In the genomic region with DNA sequence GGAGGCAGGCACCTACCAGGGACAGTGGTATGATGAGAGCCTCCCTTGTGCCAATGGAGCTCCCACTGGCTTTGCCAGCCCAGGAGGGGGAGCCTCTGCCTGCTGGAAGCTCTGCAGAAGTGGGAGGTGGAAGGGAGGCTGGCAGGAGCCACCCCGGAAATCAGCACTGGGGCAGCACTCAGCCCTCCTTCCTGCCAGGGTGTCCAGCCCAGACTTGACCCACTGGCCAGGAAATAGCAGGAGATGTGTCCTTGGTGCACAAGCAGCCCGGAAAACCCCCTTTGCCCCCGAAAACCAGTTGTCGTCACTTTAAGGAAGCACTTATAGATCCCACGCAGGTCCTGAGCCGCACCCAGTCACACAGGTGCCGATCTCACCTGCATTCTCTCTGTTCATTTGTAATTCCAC, we compare ENCODE assay signal across 10 cellular contexts. TPM values are rescaled to one million over a fixed set of nuclear protein-coding genes. Genes with fewer than 3 reads are reported as not detected.
DNase-seq lines count a peak whose midpoint lies in the region; TF ChIP-seq lines count a peak whose summit lies in the region.
"Had no signal": no experiment of that assay in that cellular context is flagged by ENCODE, and none has a peak within 500 bp of the region (broad histone marks: within the 10 kb centered on the region; RNA-seq: fewer than 3 reads in every experiment).

No MANE protein-coding gene starts in this region.

- TF ChIP-seq CTCF in AG09309 (IDR thresholded peaks at IDR 0.05; ENCODE audit: control insufficient read depth, insufficient read depth, low read depth, low read length, missing control alignments) (peak; percentile 58), HFF-Myc (IDR thresholded peaks at IDR 0.05; ENCODE audit: low read depth, low read length, missing control alignments) (peak; percentile 18), kidney epithelial cell (IDR thresholded peaks at IDR 0.05; ENCODE audit: insufficient read depth, low read length, poor library complexity, severe bottlenecking) (peak; percentile 43)

- DNase-seq in AG09309 (ENCODE audit: low read depth) (no peak), HFF-Myc (ENCODE audit: extremely low read depth, low read depth) (no peak), SW480 (ENCODE audit: low spot score) (peak; percentile 70), kidney epithelial cell (ENCODE audit: low read depth) (no peak), KG1 (lab: John Stamatoyannopoulos, UW) (no peak), posterior cingulate gyrus (no peak), pons (ENCODE audit: low spot score) (no peak), activated T-cell treated with anti-CD3 and anti-CD28 coated beads for 4 hours (no peak)

- intact Hi-C loops in posterior cingulate gyrus (cut with DNase I), result loop anchor here (5.0 kb wide), 1 partner anchor 242 kb away; no protein-coding TSS in a partner anchor

- H3K4me3 ChIP-seq in AG09309 (ENCODE audit: control insufficient read depth, low read depth, low read length) (no peak overlapping the region), HFF-Myc (replicated peaks; ENCODE audit: low read depth, low read length) (no peak overlapping the region), kidney epithelial cell (ENCODE audit: low read depth, low read length) (no peak overlapping the region)
- H3K4me3 ChIP-seq: cardiac muscle cell had no signal

- no peaks in the 10 kb centered on the region for H3K36me3 ChIP-seq in kidney epithelial cell (ENCODE audit: control insufficient read depth, insufficient read depth, low read length)
- H3K36me3 ChIP-seq: cardiac muscle cell had no signal

- H3K27me3 ChIP-seq in kidney epithelial cell (ENCODE audit: control insufficient read depth, insufficient read depth, low read length), result peaks cover 5% of the 10 kb centered on the region
- H3K27me3 ChIP-seq: cardiac muscle cell had no signal

RNA-seq across cellular contexts. Expression of a gene that starts 49.3 kb away (rescaled TPM):
- total RNA-seq in kidney epithelial cell, result 0.84 and 0.96 TPM in 2 replicates
- total RNA-seq: mononuclear cell had no signal
